In the genomic region with DNA sequence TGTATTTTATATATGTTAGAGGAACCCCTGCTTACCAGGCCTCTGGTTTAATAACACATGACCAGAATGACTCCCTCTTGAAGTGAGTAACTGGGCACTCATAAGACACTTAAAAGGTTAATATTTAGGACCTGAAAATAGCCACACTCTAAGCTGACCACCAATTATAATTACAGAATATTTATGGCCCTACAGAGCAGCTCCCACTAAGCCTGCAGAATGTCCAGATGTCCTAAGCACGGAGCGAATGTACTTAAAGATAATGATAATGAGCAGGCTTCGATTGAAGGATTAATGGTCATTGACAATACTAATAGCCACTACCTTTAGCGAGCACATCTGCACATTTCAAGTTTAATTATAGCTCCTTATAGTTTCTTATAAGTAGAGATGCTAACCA, we compare ENCODE assay signal across 18 cellular contexts. TPM values are rescaled to one million over a fixed set of nuclear protein-coding genes. Genes with fewer than 3 reads are reported as not detected.
A peak's percentile ranks its signal among the peaks of the same experiment; 100 is the strongest.
DNase-seq lines count a peak whose midpoint lies in the region; ATAC-seq and TF ChIP-seq lines count a peak whose summit lies in the region.
"Had no signal": no experiment of that assay in that cellular context is flagged by ENCODE, and none has a peak within 500 bp of the region (broad histone marks: within the 10 kb centered on the region; RNA-seq: fewer than 3 reads in every experiment).

No MANE protein-coding gene starts in this region.

- H3K79me1 ChIP-seq in mesenchymal stem cell (replicated peaks; ENCODE audit: low read length, poor library complexity, severe bottlenecking): no peaks in the 10 kb centered on the region

- no peak overlapping the region for H3K4ac ChIP-seq in mesenchymal stem cell (ENCODE audit: low read depth in 1 of 2, low read length in 2 of 2)

- H3K18ac ChIP-seq in mesenchymal stem cell (ENCODE audit: low read depth in 1 of 2, low read length in 2 of 2): no peak overlapping the region

- TF ChIP-seq CTCF in HCT116 (IDR thresholded peaks at IDR 0.05 in 2 of 3, conservative IDR thresholded peaks at IDR 0.05 in 1 of 3; ENCODE audit: borderline replicate concordance in 1 of 3, insufficient read depth in 1 of 3, low read depth in 2 of 3, low read length in 2 of 3): no peak
- TF ChIP-seq CTCF in suprapubic skin (IDR thresholded peaks at IDR 0.05): no peak

- no peak overlapping the region for H3K27ac ChIP-seq in HCT116 (ENCODE audit: low read depth, low read length)
- H3K27ac ChIP-seq in mesenchymal stem cell (ENCODE audit: low read length, poor library complexity, severe bottlenecking): no peak overlapping the region
- H3K27ac ChIP-seq in suprapubic skin: no peak overlapping the region
- H3K27ac ChIP-seq: SJSA1 had no signal

- no peak for TF ChIP-seq RAD21 in HCT116 (IDR thresholded peaks at IDR 0.05; ENCODE audit: low read depth)

- H3K9ac ChIP-seq in HCT116 (ENCODE audit: low read length) (no peak overlapping the region), mesenchymal stem cell (ENCODE audit: low read length) (no peak overlapping the region)

- intact Hi-C loops in HCT116 (cut with micrococcal nuclease): no loop called here

- no peak overlapping the region for H2BK5ac ChIP-seq in mesenchymal stem cell (ENCODE audit: low read depth, low read length, poor library complexity, severe bottlenecking)

- CTCF ChIA-PET in HCT116 (lab: Charles Lee): no interaction called here

- H2AK5ac ChIP-seq in mesenchymal stem cell (ENCODE audit: low read length, severe bottlenecking): no peak overlapping the region

- no peak overlapping the region for H2BK15ac ChIP-seq in mesenchymal stem cell (ENCODE audit: low read depth, poor library complexity, severe bottlenecking)

- H3K79me2 ChIP-seq in HCT116 (ENCODE audit: insufficient read depth, low read length): no peaks in the 10 kb centered on the region

- TF ChIP-seq POLR2A in HCT116 (IDR thresholded peaks at IDR 0.05; ENCODE audit: borderline replicate concordance, extremely low read depth, insufficient read depth, insufficient read length): no peak
- TF ChIP-seq POLR2A in suprapubic skin (IDR thresholded peaks at IDR 0.05): no peak

- no CpG with 5 or more reads among the region's 4 CpGs for WGBS in mesenchymal stem cell
- WGBS in suprapubic skin: 91% methylated on average over 4 of the region's 4 CpGs

- H2BK12ac ChIP-seq in mesenchymal stem cell (ENCODE audit: low read length in 2 of 2): no peak overlapping the region

- H2AFZ ChIP-seq in HCT116 (ENCODE audit: low read depth, low read length, poor library complexity, severe bottlenecking) (peak overlapping the region; percentile 7), mesenchymal stem cell (ENCODE audit: low read depth, low read length) (no peak overlapping the region)

- H3K36me3 ChIP-seq in HCT116 (ENCODE audit: control insufficient read depth in 1 of 2, insufficient read depth in 2 of 2, low read length in 2 of 2) (no peaks in the 10 kb centered on the region), mesenchymal stem cell (ENCODE audit: control insufficient read depth in 1 of 2, insufficient read depth in 2 of 2, low read depth in 1 of 2, low read length in 2 of 2) (no peaks in the 10 kb centered on the region), suprapubic skin (no peaks in the 10 kb centered on the region)
- H3K36me3 ChIP-seq: HAP-1, MG63, SJSA1 had no signal

- DNase-seq in HCT116 (ENCODE audit: low read depth, low spot score) (no peak), NCI-H524 treated with DMSO at 0.1 percent for 48 hours (lab: John Stamatoyannopoulos, UW) (peak; percentile 91), SK-N-DZ (ENCODE audit: low spot score) (peak; percentile 18), mesenchymal stem cell (peak; percentile 60), suprapubic skin (ENCODE audit: low spot score in 2 of 2) (no peak)
- DNase-seq in activated CD4-positive, alpha-beta T cell treated with anti-CD3 and anti-CD28 coated beads, Interleukin-2, amount 50 U/mL, for 48 hours: no peak
- DNase-seq: Calu3, GOT3, KG1, MG63, NCI-H1105 treated with DMSO at 0.1 percent for 48 hours, NCI-H1694, NCI-H2029 treated with DMSO at 0.1 percent for 48 hours, NCI-H446 treated with DMSO at 0.1 percent for 48 hours had no signal

- no TSS peak for BruUV-seq in HCT116 (replicated peaks; lab: Mats Ljungman, UMichigan)

- H3K9me3 ChIP-seq in HCT116 (ENCODE audit: control insufficient read depth in 1 of 2, insufficient read depth in 1 of 2, low read depth in 1 of 2, low read length in 2 of 2): no peaks in the 10 kb centered on the region
- H3K9me3 ChIP-seq in mesenchymal stem cell (ENCODE audit: control insufficient read depth, low read length): no peaks in the 10 kb centered on the region
- H3K9me3 ChIP-seq in suprapubic skin: no peaks in the 10 kb centered on the region
- H3K9me3 ChIP-seq: HAP-1, MG63, SJSA1 had no signal

- H3K4me1 ChIP-seq in HCT116 (ENCODE audit: control insufficient read depth in 1 of 2, insufficient read depth in 2 of 2, low read length in 2 of 2) (peaks cover 33 to 41% of the 10 kb centered on the region in 2 experiments), mesenchymal stem cell (ENCODE audit: control insufficient read depth, insufficient read depth, low read depth, low read length) (peaks cover 17% of the 10 kb centered on the region), suprapubic skin (peaks cover 19% of the 10 kb centered on the region)

- H2BK120ac ChIP-seq in mesenchymal stem cell (ENCODE audit: low read depth, low read length): no peak overlapping the region

- no peak overlapping the region for H3K23ac ChIP-seq in mesenchymal stem cell (ENCODE audit: low read length in 2 of 2)

- RAD21 ChIA-PET in HCT116 (lab: Charles Lee; ENCODE audit: low non-redundant PET in 1 of 2, low total read pairs in 2 of 2, uncharacterized antibody in 2 of 2, unreplicated experiment in 2 of 2): no interaction called here

- H3K14ac ChIP-seq in mesenchymal stem cell (ENCODE audit: low read length in 2 of 2): no peak overlapping the region

- ATAC-seq in HCT116: no peak
- no peak for ATAC-seq in GM19035 (IDR thresholded peaks at IDR 0.05; ENCODE audit: unreplicated experiment)
- ATAC-seq: Right ventricle myocardium inferior had no signal

- H3K4me2 ChIP-seq in HCT116 (ENCODE audit: low read length) (peak overlapping the region; percentile 67; the same call in 1 of the 2 replicates), mesenchymal stem cell (ENCODE audit: low read length, poor library complexity, severe bottlenecking) (no peak overlapping the region)

- no peak overlapping the region for H4K91ac ChIP-seq in mesenchymal stem cell (ENCODE audit: low read length)

- H3K27me3 ChIP-seq in HCT116 (ENCODE audit: insufficient read depth, low read length): no peaks in the 10 kb centered on the region
- no peaks in the 10 kb centered on the region for H3K27me3 ChIP-seq in mesenchymal stem cell (ENCODE audit: control insufficient read depth in 1 of 2, insufficient read depth in 1 of 2, low read length in 2 of 2)
- H3K27me3 ChIP-seq in suprapubic skin: no peaks in the 10 kb centered on the region
- H3K27me3 ChIP-seq: MG63, SJSA1 had no signal

- no peak overlapping the region for H4K8ac ChIP-seq in mesenchymal stem cell (ENCODE audit: low read length)

- no peak for TF ChIP-seq EP300 in suprapubic skin (IDR thresholded peaks at IDR 0.05)

- H3K4me3 ChIP-seq in HCT116 (replicated peaks in 1 of 2; ENCODE audit: low read depth in 1 of 2, low read length in 2 of 2): no peak overlapping the region
- no peak overlapping the region for H3K4me3 ChIP-seq in mesenchymal stem cell (ENCODE audit: insufficient read depth in 1 of 2, low read depth in 1 of 2, low read length in 2 of 2)
- H3K4me3 ChIP-seq in suprapubic skin: no peak overlapping the region
- H3K4me3 ChIP-seq: HAP-1, MG63, SJSA1 had no signal

- POLR2A ChIA-PET in HCT116 (lab: Charles Lee): interaction anchor here (0.8 kb wide), 1 partner anchor 1435 kb away, joined by 3 read pairs; no protein-coding TSS in a partner anchor

- H4K20me1 ChIP-seq in HCT116 (ENCODE audit: insufficient read depth): no peaks in the 10 kb centered on the region

- H3K9me2 ChIP-seq in HCT116 (ENCODE audit: insufficient read depth): no peaks in the 10 kb centered on the region

TF ChIP-seq in HCT116, 20 proteins besides CTCF, POLR2A, EP300 and RAD21 (continues in another document):
- TF ChIP-seq SRF (IDR thresholded peaks at IDR 0.05; ENCODE audit: low read depth) (no peak), SP1 (IDR thresholded peaks at IDR 0.05; ENCODE audit: low read depth) (no peak)

RNA-seq across cellular contexts. Expression of a gene that starts 22.8 kb away (rescaled TPM):
- 12.0 TPM for total RNA-seq in HCT116 (2021; ENCODE audit: unreplicated experiment)
- 5.3 and 6.6 TPM in 2 replicates for polyA plus RNA-seq in HCT116 (2012)
- polyA plus RNA-seq in SK-N-DZ (2014; cell fraction: cytosol; rRNA removed): 18.0 and 21.8 TPM in 2 replicates
- polyA plus RNA-seq in SK-N-DZ (2014; cell fraction: nucleus; rRNA removed): 25.7 and 42.9 TPM in 2 replicates
- polyA plus RNA-seq in mesenchymal stem cell (2013, experiment 1 of 2): 5.4 TPM
- 5.7 TPM for polyA plus RNA-seq in mesenchymal stem cell (2013, experiment 2 of 2)
- total RNA-seq in suprapubic skin: 10 to 100 TPM in 2 of 4 donors, 1 to 10 TPM in 2; 8.0 to 19.2 (median 12.7) TPM

RNA-seq across cellular contexts. Expression of a gene that starts 35.5 kb away (rescaled TPM):
- total RNA-seq in HCT116 (2021; ENCODE audit: unreplicated experiment) (60.2 TPM), suprapubic skin (10 to 100 TPM; 49.9 to 89.8 (median 78.0) TPM)
- polyA plus RNA-seq in HCT116 (2012): 45.8 and 60.7 TPM in 2 replicates
- polyA plus RNA-seq in SK-N-DZ (2014; cell fraction: cytosol; rRNA removed): 126 and 131 TPM in 2 replicates
- polyA plus RNA-seq in SK-N-DZ (2014; cell fraction: nucleus; rRNA removed): 58.6 and 84.8 TPM in 2 replicates
- 71.9 TPM for polyA plus RNA-seq in mesenchymal stem cell (2013, experiment 1 of 2)
- polyA plus RNA-seq in mesenchymal stem cell (2013, experiment 2 of 2): 76.5 TPM

Comparison
In these comparisons a context has a peak if more than half of its experiments do, and no peak if none do; other contexts are left out.
1. DNase-seq: peak in NCI-H524 treated with DMSO at 0.1 percent for 48 hours (single experiment), SK-N-DZ (single experiment) and mesenchymal stem cell (single experiment); none in HCT116 (single experiment), suprapubic skin (0 of 2) and activated CD4-positive, alpha-beta T cell treated with anti-CD3 and anti-CD28 coated beads, Interleukin-2, amount 50 U/mL, for 48 hours (0 of 2).